ENCODE assay signal across 8 cellular contexts in the genomic region with DNA sequence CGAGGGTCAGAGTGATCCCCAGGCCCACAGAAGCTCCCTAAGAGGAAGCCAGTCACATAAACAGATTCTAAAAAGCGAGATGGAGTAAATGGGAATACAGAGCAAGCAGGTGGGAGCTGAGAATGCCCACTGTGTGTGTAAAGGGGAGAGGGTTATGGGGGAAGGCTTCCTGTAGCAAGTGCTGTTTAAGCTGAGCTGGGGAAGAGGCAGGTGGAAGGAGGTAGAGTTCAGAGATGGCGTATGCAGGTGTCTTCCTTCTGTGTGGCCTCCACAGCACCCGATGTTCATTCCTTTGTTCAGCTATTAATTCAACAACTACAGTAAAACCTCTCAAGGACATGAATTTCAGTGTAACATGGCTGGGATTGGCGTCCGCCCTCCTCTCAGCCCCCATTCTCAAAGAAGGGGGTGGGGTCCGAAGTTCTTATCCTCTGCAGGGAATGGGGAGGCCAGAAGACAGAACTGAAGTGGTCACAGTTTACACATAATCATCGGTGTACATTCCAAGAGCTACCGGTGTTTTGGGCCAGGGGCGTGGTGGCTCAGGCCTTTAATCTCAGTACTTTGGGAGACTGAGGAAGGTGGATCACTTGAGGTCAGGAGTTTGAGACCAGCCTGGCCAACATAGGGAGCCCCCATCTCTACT. TPM values are rescaled to one million over a fixed set of nuclear protein-coding genes. Genes with fewer than 3 reads are reported as not detected.
DNase-seq lines count a peak whose midpoint lies in the region; ATAC-seq and TF ChIP-seq lines count a peak whose summit lies in the region.

No MANE protein-coding gene starts in this region.

- ATAC-seq in GM21423 (IDR thresholded peaks at IDR 0.05; ENCODE audit: unreplicated experiment) (no peak), HG02798 (IDR thresholded peaks at IDR 0.05; ENCODE audit: poor library complexity, unreplicated experiment) (no peak)

- H3K79me2 ChIP-seq in DOHH2 (ENCODE audit: control insufficient read depth, low read length) (peaks cover 47% of the 10 kb centered on the region), PC-9 (ENCODE audit: low read depth) (peaks cover 43% of the 10 kb centered on the region)

- no peak for DNase-seq in PC-9
- DNase-seq in epithelial cell of proximal tubule (ENCODE audit: low read depth) = no peak
- DNase-seq in prostate gland (ENCODE audit: low spot score) = no peak
- no peak for DNase-seq in cortex of kidney (lab: John Stamatoyannopoulos, UW)
- DNase-seq in COLO668 (lab: John Stamatoyannopoulos, UW; ENCODE audit: unreplicated experiment) = no peak

- H3K36me3 ChIP-seq in DOHH2 (ENCODE audit: control insufficient read depth, low read length) (peaks cover 7% of the 10 kb centered on the region; the same call in 1 of the 2 replicates), PC-9 (ENCODE audit: low read depth) (no peaks in the 10 kb centered on the region), prostate gland (no peaks in the 10 kb centered on the region)

- TF ChIP-seq CTCF in DOHH2 (IDR thresholded peaks at IDR 0.05; ENCODE audit: low read depth, low read length, poor library complexity, severe bottlenecking) (no peak), PC-9 (conservative IDR thresholded peaks at IDR 0.05) (no peak), epithelial cell of proximal tubule (conservative IDR thresholded peaks at IDR 0.05; ENCODE audit: low read depth, low read length) (no peak), prostate gland (IDR thresholded peaks at IDR 0.05) (no peak)

- H3K4me2 ChIP-seq in DOHH2 (ENCODE audit: low read length) (peak overlapping the region; percentile 89), PC-9 (peak overlapping the region; percentile 89)

- peaks cover 23% of the 10 kb centered on the region for H3K4me1 ChIP-seq in DOHH2 (ENCODE audit: control insufficient read depth, low read length)
- peaks cover 20% of the 10 kb centered on the region for H3K4me1 ChIP-seq in PC-9 (replicated peaks; ENCODE audit: insufficient read depth)
- peaks cover 27% of the 10 kb centered on the region for H3K4me1 ChIP-seq in prostate gland (replicated peaks)

- H3K27ac ChIP-seq in DOHH2 (ENCODE audit: low read depth, low read length) = no peak overlapping the region
- H3K27ac ChIP-seq in PC-9 = no peak overlapping the region
- H3K27ac ChIP-seq in prostate gland = peak overlapping the region; percentile 90 to 91

- H3K9me2 ChIP-seq in DOHH2 (replicated peaks; ENCODE audit: control insufficient read depth, low read length) = no peaks in the 10 kb centered on the region
- no peaks in the 10 kb centered on the region for H3K9me2 ChIP-seq in PC-9 (ENCODE audit: insufficient read depth)

- POLR2A ChIA-PET in PC-9 (lab: Charles Lee; ENCODE audit: unreplicated experiment) = interaction anchor here (0.6 to 0.7 kb wide), 3 partner anchors 11 to 608 kb away, joined by 3 to 4 read pairs (median 3); a partner anchor contains a TSS

- H4K20me1 ChIP-seq in DOHH2 (ENCODE audit: control insufficient read depth, insufficient read depth, low read depth, low read length) (peaks cover 4% of the 10 kb centered on the region; the same call in 1 of the 2 replicates), PC-9 (ENCODE audit: insufficient read depth) (peaks cover 11% of the 10 kb centered on the region; the same call in 1 of the 2 replicates)

- BruUV-seq in PC-9 (replicated peaks; lab: Mats Ljungman, UMichigan) = TSS peak; percentile 21

- H3K4me3 ChIP-seq in DOHH2 (ENCODE audit: low read length) (peak overlapping the region; percentile 99), PC-9 (peak overlapping the region; percentile 74; the same call in 1 of the 2 replicates), epithelial cell of proximal tubule (ENCODE audit: low read depth, low read length) (peak overlapping the region; percentile 64), prostate gland (peak overlapping the region; percentile 78 to 97)

- intact Hi-C loops in PC-9 (cut with micrococcal nuclease; ENCODE audit: unreplicated experiment) = no loop called here
- intact Hi-C loops in prostate gland (cut with DNase I) = loop anchor here (2.0 kb wide), 1 partner anchor 31 kb away; no protein-coding TSS in a partner anchor

- 41% methylated on average over 10 of the region's 10 CpGs for WGBS in prostate gland

- no peaks in the 10 kb centered on the region for H3K27me3 ChIP-seq in DOHH2 (ENCODE audit: control insufficient read depth, low read length)
- H3K27me3 ChIP-seq in PC-9 (ENCODE audit: insufficient read depth, low read depth) = no peaks in the 10 kb centered on the region
- no peaks in the 10 kb centered on the region for H3K27me3 ChIP-seq in prostate gland (replicated peaks; ENCODE audit: insufficient read depth)

- H2AFZ ChIP-seq in PC-9 = no peak overlapping the region

- TF ChIP-seq POLR2A in prostate gland (IDR thresholded peaks at IDR 0.05) = no peak

- H3K9me3 ChIP-seq in DOHH2 (ENCODE audit: control insufficient read depth, insufficient read depth, low read length) (peaks cover 2% of the 10 kb centered on the region; the same call in 1 of the 2 replicates), PC-9 (ENCODE audit: insufficient read depth, low read depth) (no peaks in the 10 kb centered on the region), prostate gland (no peaks in the 10 kb centered on the region)

- H3F3A ChIP-seq in DOHH2 (ENCODE audit: control insufficient read depth, insufficient read depth) = peaks cover 9% of the 10 kb centered on the region
- peaks cover 13% of the 10 kb centered on the region; the same call in 1 of the 2 replicates for H3F3A ChIP-seq in PC-9 (ENCODE audit: insufficient read depth, low read depth)

- CTCF ChIA-PET in PC-9 (lab: Charles Lee) = interaction anchor here (1.0 kb wide), 1 partner anchor 92 kb away, joined by 3 read pairs; no protein-coding TSS in a partner anchor

RNA-seq across cellular contexts. Expression of a gene that starts 1.8 kb away (rescaled TPM):
- total RNA-seq in PC-9 (2021) = 29.8 and 34.7 TPM in 2 replicates
- 12.2 and 13.7 TPM in 2 replicates for total RNA-seq in epithelial cell of proximal tubule
- total RNA-seq in prostate gland = 10 to 100 TPM; 58.2 to 75.1 TPM

RNA-seq across cellular contexts. Expression of a gene that starts 45.5 kb away (rescaled TPM):
- total RNA-seq in PC-9 (2021) (not detected in 2 replicates), epithelial cell of proximal tubule (0.12 TPM in 1 of 2 replicates, not detected in the other), prostate gland (not detected)

Comparison
In these comparisons a context has a peak if more than half of its experiments do, and no peak if none do; other contexts are left out.
1. H3K27ac ChIP-seq: peak in prostate gland (2 of 2); none in DOHH2 (single experiment) and PC-9 (single experiment).
2. Peak in every context shown above with its lines, with median percentiles within 50 percentile points of each other: H3K4me3 ChIP-seq.